Comparison of ENCODE assay signal across 8 cellular contexts in genomic region chr3:197394464-197395321, GRCh38.
A peak's percentile ranks its signal among the peaks of the same experiment; 100 is the strongest.
DNase-seq lines count a peak whose midpoint lies in the region; ATAC-seq, FAIRE-seq and TF ChIP-seq lines count a peak whose summit lies in the region.

No MANE protein-coding gene starts in this region.

- no peaks in the 10 kb centered on the region for H3K79me2 ChIP-seq in keratinocyte (ENCODE audit: control insufficient read depth, insufficient read depth, low read length)

- H3K36me3 Mint-ChIP-seq in activated naive CD4-positive, alpha-beta T cell treated with anti-CD3 and anti-CD28 coated beads, Interleukin-2, amount 50 U/mL, for 72 hours: no peaks in the 10 kb centered on the region

- H3K27ac ChIP-seq in keratinocyte (ENCODE audit: control insufficient read depth, insufficient read depth, low read length): peak overlapping the region; percentile 100

- no peaks in the 10 kb centered on the region for H3K36me3 ChIP-seq in keratinocyte (ENCODE audit: control insufficient read depth in 2 of 2, extremely low read depth in 1 of 2, insufficient read depth in 2 of 2, low read length in 2 of 2)

- ATAC-seq in GM19025 (IDR thresholded peaks at IDR 0.05; ENCODE audit: low read depth, unreplicated experiment) (peak; percentile 93), HG03558 (IDR thresholded peaks at IDR 0.05; ENCODE audit: extremely low read depth, unreplicated experiment) (peak; percentile 71)
- peak; percentile 89 to 93 for ATAC-seq in activated naive CD4-positive, alpha-beta T cell treated with anti-CD3 and anti-CD28 coated beads, Interleukin-2, amount 50 U/mL, for 72 hours

- DNase-seq in activated naive CD4-positive, alpha-beta T cell treated with anti-CD3 and anti-CD28 coated beads, Interleukin-2, amount 50 U/mL, for 72 hours (ENCODE audit: low spot score in 2 of 2): peak in 1 of 2 donors; percentile 60
- DNase-seq in keratinocyte (ENCODE audit: low read depth, low spot score) (peak; percentile 100), NCI-H187 treated with DMSO at 0.1 percent for 48 hours (lab: John Stamatoyannopoulos, UW) (no peak), DMS153 (lab: John Stamatoyannopoulos, UW) (no peak), iPS-NIHi7 (ENCODE audit: extremely low spot score) (no peak)
- peak; percentile 21 for DNase-seq in stimulated activated CD8-positive, alpha-beta memory T cell treated with anti-CD3 and anti-CD28 coated beads, Interleukin-7, amount 100 ng/mL, for 24 hours (ENCODE audit: low read depth)

- dilution Hi-C loops in keratinocyte (cut with MboI; ENCODE audit: extremely low pct_ligation_motif_present, low sequenced_read_pairs): no loop called here

- no peaks in the 10 kb centered on the region for H3K9me3 Mint-ChIP-seq in activated naive CD4-positive, alpha-beta T cell treated with anti-CD3 and anti-CD28 coated beads, Interleukin-2, amount 50 U/mL, for 72 hours

- H4K20me1 ChIP-seq in keratinocyte (ENCODE audit: control insufficient read depth, extremely low read depth, insufficient read depth, low read length): no peaks in the 10 kb centered on the region

- H3K27ac Mint-ChIP-seq in activated naive CD4-positive, alpha-beta T cell treated with anti-CD3 and anti-CD28 coated beads, Interleukin-2, amount 50 U/mL, for 72 hours: peak overlapping the region in 1 of 2 donors; percentile 71

- H3K4me3 ChIP-seq in keratinocyte (ENCODE audit: control insufficient read depth in 2 of 3, extremely low read depth in 1 of 3, insufficient read depth in 2 of 3, low read depth in 1 of 3, low read length in 3 of 3): peak overlapping the region; percentile 19 to 58 (median 50)

- H3K27me3 ChIP-seq in keratinocyte (ENCODE audit: control insufficient read depth, extremely low read depth, insufficient read depth, low read length): no peaks in the 10 kb centered on the region

- H3K9ac ChIP-seq in keratinocyte (ENCODE audit: control insufficient read depth, extremely low read depth, insufficient read depth, low read length): peak overlapping the region; percentile 90

- H3K4me2 ChIP-seq in keratinocyte (ENCODE audit: control insufficient read depth, extremely low read depth, insufficient read depth, low read depth, low read length): peak overlapping the region; percentile 90

- no peak for TF ChIP-seq CTCF in keratinocyte (optimal IDR thresholded peaks at IDR 0.05 in 1 of 3, IDR thresholded peaks at IDR 0.05 in 1 of 3, conservative IDR thresholded peaks at IDR 0.05 in 1 of 3; ENCODE audit: extremely low read depth in 1 of 3, insufficient read depth in 2 of 3, low read length in 3 of 3)

- H3K4me1 ChIP-seq in keratinocyte (ENCODE audit: control insufficient read depth, extremely low read depth, insufficient read depth, low read length): peaks cover 47% of the 10 kb centered on the region

- peak overlapping the region; percentile 93 for H2AFZ ChIP-seq in keratinocyte (ENCODE audit: control insufficient read depth, low read length)

- H3K9me1 ChIP-seq in keratinocyte (ENCODE audit: control insufficient read depth, extremely low read depth, insufficient read depth, low read length): no peaks in the 10 kb centered on the region

- no peaks in the 10 kb centered on the region for H3K9me3 ChIP-seq in keratinocyte (ENCODE audit: control insufficient read depth, low read depth, low read length)

- FAIRE-seq in keratinocyte (lab: Jason Lieb, UNC): peak; percentile 94

Comparison
In these comparisons a context has a peak if more than half of its experiments do, and no peak if none do; other contexts are left out.
1. DNase-seq: peak in keratinocyte (single experiment) and stimulated activated CD8-positive, alpha-beta memory T cell treated with anti-CD3 and anti-CD28 coated beads, Interleukin-7, amount 100 ng/mL, for 24 hours (single experiment); none in NCI-H187 treated with DMSO at 0.1 percent for 48 hours (single experiment), DMS153 (single experiment) and iPS-NIHi7 (single experiment).
2. Peak in every context shown above with its lines, with median percentiles within 50 percentile points of each other: ATAC-seq.